7 cellular contexts compared by ENCODE assay signal in the genomic region with DNA sequence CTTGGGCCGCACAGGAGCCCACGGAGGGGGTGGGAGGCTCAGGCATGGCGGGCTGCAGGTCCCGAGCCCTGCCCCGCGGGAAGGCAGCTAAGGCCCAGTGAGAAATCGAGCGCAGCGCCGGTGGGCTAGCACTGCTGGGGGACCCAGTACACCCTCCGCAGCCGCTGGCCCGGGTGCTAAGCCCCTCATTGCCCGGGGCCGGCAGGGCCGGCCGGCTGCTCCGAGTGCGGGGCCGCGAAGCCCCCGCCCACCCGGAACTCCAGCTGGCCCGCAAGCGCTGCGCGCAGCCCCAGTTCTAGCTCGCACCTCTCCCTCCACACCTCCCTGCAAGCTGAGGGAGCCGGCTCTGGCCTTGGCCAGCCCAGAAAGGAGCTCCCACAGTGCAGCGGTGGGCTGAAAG.
DNase-seq lines count a peak whose midpoint lies in the region; ATAC-seq and TF ChIP-seq lines count a peak whose summit lies in the region.
"Not testable (repeated sequence)": the region's sequence is repeated elsewhere in the genome, so short reads cannot be mapped to it uniquely, and the experiment has no call there.

No MANE protein-coding gene starts in this region.

- H3K36me3 Mint-ChIP-seq in endodermal cell (ENCODE audit: low read depth), result not testable (repeated sequence)

- intact Hi-C loops in heart left ventricle (cut with DNase I), result loop anchor here in 2 of 10 donors (5.0 to 10.0 kb wide), 2 partner anchors 65 to 67 kb away; no protein-coding TSS in a partner anchor
- intact Hi-C loops in left ventricle myocardium inferior (cut with micrococcal nuclease); psoas muscle (cut with DNase I): not testable (repeated sequence)

- H3K36me3 ChIP-seq in endodermal cell (ENCODE audit: control insufficient read depth, insufficient read depth, low read length); heart left ventricle; left ventricle myocardium inferior; psoas muscle (ENCODE audit: insufficient read depth in 1 of 2, low read depth in 1 of 2); skeletal muscle tissue (ENCODE audit: control insufficient read depth in 3 of 3, insufficient read depth in 3 of 3, low read length in 3 of 3): not testable (repeated sequence)

- H3K27ac ChIP-seq in 22Rv1, result 0 out of 2 replicates have a peak overlapping the region, but pooled peaks have one; percentile 66
- peak overlapping the region; percentile 53; the same call in 1 of the 2 replicates for H3K27ac ChIP-seq in VCaP
- not testable (repeated sequence) for H3K27ac ChIP-seq in endodermal cell (ENCODE audit: low read depth, low read length)
- H3K27ac ChIP-seq in heart left ventricle, result peak overlapping the region in 9 of 12 donors; percentile 46 to 83 (median 76)
- H3K27ac ChIP-seq in left ventricle myocardium inferior (replicated peaks), result peak overlapping the region; percentile 80
- peak overlapping the region; percentile 83 for H3K27ac ChIP-seq in psoas muscle
- H3K27ac ChIP-seq in skeletal muscle tissue (ENCODE audit: low read depth, low read length), result peak overlapping the region; percentile 90

- H3K9ac ChIP-seq in endodermal cell (ENCODE audit: extremely low read depth, low read length, poor library complexity, severe bottlenecking); skeletal muscle tissue (ENCODE audit: low read depth in 1 of 3, low read length in 3 of 3): not testable (repeated sequence)

- not testable (repeated sequence) for H3K4me1 ChIP-seq in endodermal cell (ENCODE audit: control insufficient read depth, insufficient read depth, low read length)
- H3K4me1 ChIP-seq in heart left ventricle (peaks cover 0 to 35% (median 19%) of the 10 kb centered on the region in 12 donors), left ventricle myocardium inferior (peaks cover 40% of the 10 kb centered on the region), psoas muscle (peaks cover 24% of the 10 kb centered on the region), skeletal muscle tissue (ENCODE audit: control insufficient read depth in 3 of 3, insufficient read depth in 3 of 3, low read length in 3 of 3) (peaks cover 17 to 21% (median 18%) of the 10 kb centered on the region in 3 donors)

- 97 to 100% methylated on average over 2 to 21 of the region's 30 CpGs for WGBS in endodermal cell (ENCODE audit: insufficient coverage in 1 of 2, insufficient read length in 1 of 2), 2 experiments
- 65 to 90% (median 80%) methylated on average over 11 to 27 of the region's 30 CpGs for WGBS in heart left ventricle, 4 donors
- WGBS in psoas muscle, 3 donors, result 66 to 87% (median 81%) methylated on average over 15 to 23 of the region's 30 CpGs

- not testable (repeated sequence) for TF ChIP-seq CTCF in 22Rv1 (IDR thresholded peaks at IDR 0.05); VCaP (conservative IDR thresholded peaks at IDR 0.05); endodermal cell (conservative IDR thresholded peaks at IDR 0.05); heart left ventricle (IDR thresholded peaks at IDR 0.05); left ventricle myocardium inferior (IDR thresholded peaks at IDR 0.05; ENCODE audit: borderline replicate concordance); psoas muscle (IDR thresholded peaks at IDR 0.05)

- H3K4me3 Mint-ChIP-seq in endodermal cell, result not testable (repeated sequence)

- not testable (repeated sequence) for ATAC-seq in heart left ventricle, psoas muscle

- not testable (repeated sequence) for H3K9me3 ChIP-seq in endodermal cell (ENCODE audit: control insufficient read depth, low read length); heart left ventricle; left ventricle myocardium inferior (replicated peaks); psoas muscle; skeletal muscle tissue (ENCODE audit: control insufficient read depth in 3 of 3, low read length in 3 of 3)

- TF ChIP-seq POLR2A in heart left ventricle (IDR thresholded peaks at IDR 0.05), result not testable (repeated sequence)

- peak; percentile 33 for DNase-seq in endodermal cell
- not testable (repeated sequence) for DNase-seq in heart left ventricle, left ventricle myocardium inferior, psoas muscle

- not testable (repeated sequence) for H3K27me3 Mint-ChIP-seq in endodermal cell (ENCODE audit: insufficient read depth)

- peaks cover 18% of the 10 kb centered on the region for H3K4me1 Mint-ChIP-seq in endodermal cell

- H3K9me3 Mint-ChIP-seq in endodermal cell, result not testable (repeated sequence)

- H3K4me3 ChIP-seq in endodermal cell (ENCODE audit: low read length); heart left ventricle; left ventricle myocardium inferior; psoas muscle; skeletal muscle tissue (ENCODE audit: low read length in 3 of 3): not testable (repeated sequence)

- H3K27me3 ChIP-seq in endodermal cell (ENCODE audit: control insufficient read depth, insufficient read depth, low read length, poor library complexity, severe bottlenecking); heart left ventricle; left ventricle myocardium inferior (ENCODE audit: low read depth); psoas muscle (ENCODE audit: insufficient read depth in 3 of 3, low read length in 2 of 3); skeletal muscle tissue (ENCODE audit: control insufficient read depth in 3 of 3, insufficient read depth in 3 of 3, low read length in 3 of 3): not testable (repeated sequence)

- H3K27ac Mint-ChIP-seq in endodermal cell, result not testable (repeated sequence)
